Comparison of ENCODE assay signal across 28 cellular contexts in the genomic region with DNA sequence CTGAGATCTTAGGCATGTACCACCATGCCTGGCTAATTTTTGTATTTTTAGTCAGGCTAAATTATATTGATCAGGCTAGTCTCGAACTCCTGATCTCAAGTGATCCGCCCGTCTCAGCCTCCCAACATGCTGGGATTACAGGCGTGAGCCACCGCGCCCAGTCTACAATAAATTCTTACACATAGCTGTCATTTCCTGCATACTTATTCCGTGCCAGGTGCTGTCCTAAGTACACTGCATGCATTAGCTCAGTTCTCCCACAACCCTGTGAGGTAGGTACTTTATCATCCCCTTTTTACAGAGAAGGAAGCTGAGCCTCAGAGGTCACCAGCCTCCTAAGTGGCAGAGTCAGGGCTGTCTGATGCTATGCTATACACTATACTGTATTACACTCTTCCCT. TPM values are rescaled to one million over a fixed set of nuclear protein-coding genes. Genes with fewer than 3 reads are reported as not detected.
A peak's percentile ranks its signal among the peaks of the same experiment; 100 is the strongest.
DNase-seq lines count a peak whose midpoint lies in the region; ATAC-seq, FAIRE-seq and TF ChIP-seq lines count a peak whose summit lies in the region.
"Had no signal": no experiment of that assay in that cellular context is flagged by ENCODE, and none has a peak within 500 bp of the region (broad histone marks: within the 10 kb centered on the region; RNA-seq: fewer than 3 reads in every experiment).

No MANE protein-coding gene starts in this region.

- H3K27ac ChIP-seq in astrocyte (ENCODE audit: low read depth, low read length), result no peak overlapping the region
- peak overlapping the region; percentile 8 for H3K27ac ChIP-seq in keratinocyte (ENCODE audit: control insufficient read depth, insufficient read depth, low read length)
- H3K27ac ChIP-seq in aorta (ENCODE audit: low read depth in 1 of 2, low read length in 2 of 2), result no peak overlapping the region
- H3K27ac ChIP-seq: esophagus muscularis mucosa, prostate gland, thoracic aorta, WERI-Rb-1 had no signal

- intact Hi-C loops in aorta (cut with DNase I), result no loop called here

- H3K36me3 ChIP-seq in astrocyte (ENCODE audit: insufficient read depth, low read length) (no peaks in the 10 kb centered on the region), keratinocyte (ENCODE audit: control insufficient read depth in 2 of 2, extremely low read depth in 1 of 2, insufficient read depth in 2 of 2, low read length in 2 of 2) (no peaks in the 10 kb centered on the region), aorta (ENCODE audit: control insufficient read depth in 1 of 2, insufficient read depth in 2 of 2, low read length in 1 of 2) (no peaks in the 10 kb centered on the region)
- H3K36me3 ChIP-seq: esophagus muscularis mucosa, prostate gland, thoracic aorta, WERI-Rb-1 had no signal

- H3K4me1 Mint-ChIP-seq in stimulated activated naive CD8-positive, alpha-beta T cell treated with anti-CD3 and anti-CD28 coated beads, Interleukin-15, amount 100 ng/mL, for 72 hours, result no peaks in the 10 kb centered on the region
- peaks cover 3% of the 10 kb centered on the region for H3K4me1 Mint-ChIP-seq in astrocyte (ENCODE audit: low read depth, unreplicated experiment)
- H3K4me1 Mint-ChIP-seq: CD4-positive, alpha-beta memory T cell; naive thymus-derived CD4-positive, alpha-beta T cell had no signal

- no peaks in the 10 kb centered on the region for H4K20me1 ChIP-seq in astrocyte (ENCODE audit: insufficient read depth, low read length)
- no peaks in the 10 kb centered on the region for H4K20me1 ChIP-seq in keratinocyte (ENCODE audit: control insufficient read depth, extremely low read depth, insufficient read depth, low read length)

- H3K79me2 ChIP-seq in astrocyte (ENCODE audit: insufficient read depth, low read length) (no peaks in the 10 kb centered on the region), keratinocyte (ENCODE audit: control insufficient read depth, insufficient read depth, low read length) (no peaks in the 10 kb centered on the region)

- no peaks in the 10 kb centered on the region for H3K27me3 Mint-ChIP-seq in stimulated activated naive CD8-positive, alpha-beta T cell treated with anti-CD3 and anti-CD28 coated beads, Interleukin-15, amount 100 ng/mL, for 72 hours
- H3K27me3 Mint-ChIP-seq in astrocyte (ENCODE audit: low read depth, unreplicated experiment), result peaks cover 2% of the 10 kb centered on the region
- H3K27me3 Mint-ChIP-seq: effector memory CD8-positive, alpha-beta T cell had no signal

- dilution Hi-C loops in keratinocyte (cut with MboI; ENCODE audit: extremely low pct_ligation_motif_present, low sequenced_read_pairs), result no loop called here

- H3K9ac ChIP-seq in astrocyte (ENCODE audit: low read length) (no peak overlapping the region), keratinocyte (ENCODE audit: control insufficient read depth, extremely low read depth, insufficient read depth, low read length) (no peak overlapping the region)

- H3K9me3 ChIP-seq in astrocyte (ENCODE audit: insufficient read depth, low read depth, low read length), result no peaks in the 10 kb centered on the region
- H3K9me3 ChIP-seq in keratinocyte (ENCODE audit: control insufficient read depth, low read depth, low read length), result no peaks in the 10 kb centered on the region
- no peaks in the 10 kb centered on the region for H3K9me3 ChIP-seq in aorta (ENCODE audit: control insufficient read depth, low read length)
- H3K9me3 ChIP-seq: esophagus muscularis mucosa, prostate gland, thoracic aorta had no signal

- no peak for ATAC-seq in stimulated activated naive CD8-positive, alpha-beta T cell treated with anti-CD3 and anti-CD28 coated beads, Interleukin-15, amount 100 ng/mL, for 72 hours
- ATAC-seq in stimulated activated naive CD8-positive, alpha-beta T cell treated with anti-CD3 and anti-CD28 coated beads, Interleukin-15, Interleukin-2, amounts not matched to agents 100 U/mL and 50 U/mL, for 24 hours, result no peak
- no peak for ATAC-seq in aorta (ENCODE audit: low FRiP score)
- ATAC-seq in GM19463 (IDR thresholded peaks at IDR 0.05; ENCODE audit: unreplicated experiment), result no peak
- ATAC-seq: effector memory CD8-positive, alpha-beta T cell; left lobe of liver; naive thymus-derived CD4-positive, alpha-beta T cell had no signal

- 76 to 80% methylated on average over 7 of the region's 7 CpGs for WGBS in aorta, 2 donors

- H2AFZ ChIP-seq in astrocyte (ENCODE audit: low read depth, low read length) (no peak overlapping the region), keratinocyte (ENCODE audit: control insufficient read depth, low read length) (peak overlapping the region; percentile 6)

- H3K27ac Mint-ChIP-seq in stimulated activated naive CD8-positive, alpha-beta T cell treated with anti-CD3 and anti-CD28 coated beads, Interleukin-15, amount 100 ng/mL, for 72 hours, result peak overlapping the region; percentile 63 to 69
- no peak overlapping the region for H3K27ac Mint-ChIP-seq in astrocyte (ENCODE audit: unreplicated experiment)
- H3K27ac Mint-ChIP-seq: activated T-cell treated with anti-CD3 and anti-CD28 coated beads, Interleukin-2, amount 50 U/mL, for 24 hours; effector memory CD8-positive, alpha-beta T cell; naive thymus-derived CD4-positive, alpha-beta T cell; T-helper 2 cell treated with Interferon-gamma antibody and Interleukin-4, amounts not matched to agents 5 μg/mL and 100 μg/mL, for 36 hours had no signal

- H3K27me3 ChIP-seq in astrocyte (ENCODE audit: insufficient read depth, low read length) (no peaks in the 10 kb centered on the region), keratinocyte (ENCODE audit: control insufficient read depth, extremely low read depth, insufficient read depth, low read length) (no peaks in the 10 kb centered on the region), aorta (ENCODE audit: control insufficient read depth in 1 of 2, insufficient read depth in 2 of 2, low read length in 1 of 2) (no peaks in the 10 kb centered on the region)

- no peak overlapping the region for H3K4me3 Mint-ChIP-seq in stimulated activated naive CD8-positive, alpha-beta T cell treated with anti-CD3 and anti-CD28 coated beads, Interleukin-15, amount 100 ng/mL, for 72 hours
- no peak overlapping the region for H3K4me3 Mint-ChIP-seq in astrocyte (ENCODE audit: unreplicated experiment)
- H3K4me3 Mint-ChIP-seq: activated T-cell treated with anti-CD3 and anti-CD28 coated beads, Interleukin-2, amount 50 U/mL, for 24 hours; CD4-positive, alpha-beta memory T cell; effector memory CD8-positive, alpha-beta T cell; naive thymus-derived CD4-positive, alpha-beta T cell; T-helper 2 cell treated with Interferon-gamma antibody and Interleukin-4, amounts not matched to agents 5 μg/mL and 100 μg/mL, for 36 hours had no signal

- no peaks in the 10 kb centered on the region for H3K9me1 ChIP-seq in keratinocyte (ENCODE audit: control insufficient read depth, extremely low read depth, insufficient read depth, low read length)

- H3K4me3 ChIP-seq in astrocyte (ENCODE audit: insufficient read depth, low read depth, low read length), result no peak overlapping the region
- H3K4me3 ChIP-seq in keratinocyte (ENCODE audit: control insufficient read depth in 2 of 3, extremely low read depth in 1 of 3, insufficient read depth in 2 of 3, low read depth in 1 of 3, low read length in 3 of 3), result no peak overlapping the region
- H3K4me3 ChIP-seq in aorta (ENCODE audit: low read length in 2 of 2), result no peak overlapping the region
- H3K4me3 ChIP-seq: esophagus muscularis mucosa, prostate gland, thoracic aorta had no signal

- DNase-seq in stimulated activated naive CD8-positive, alpha-beta T cell treated with anti-CD3 and anti-CD28 coated beads, Interleukin-15, amount 100 ng/mL, for 72 hours, result no peak
- no peak for DNase-seq in stimulated activated naive CD8-positive, alpha-beta T cell treated with anti-CD3 and anti-CD28 coated beads, Interleukin-15, Interleukin-2, amounts not matched to agents 100 U/mL and 50 U/mL, for 24 hours
- DNase-seq in astrocyte (ENCODE audit: low read depth), result peak; percentile 32
- no peak for DNase-seq in keratinocyte (ENCODE audit: low read depth, low spot score)
- no peak for DNase-seq in ureter (ENCODE audit: low spot score)
- no peak for DNase-seq in GM20000 (ENCODE audit: low spot score)
- no peak for DNase-seq in aorta
- DNase-seq: activated CD4-positive, alpha-beta T cell treated with anti-CD3 and anti-CD28 coated beads for 48 hours; activated naive CD4-positive, alpha-beta T cell treated with Interleukin-2 at 50 U/mL for 16 hours; activated T-cell treated with anti-CD3 and anti-CD28 coated beads, Interleukin-2, amount 50 U/mL, for 24 hours; CD4-positive, alpha-beta memory T cell; effector memory CD8-positive, alpha-beta T cell; MM.1S; naive thymus-derived CD4-positive, alpha-beta T cell; NCI-H1417 treated with DMSO at 0.1 percent for 48 hours; nucleus accumbens; stimulated activated naive CD4-positive, alpha-beta T cell treated with Interleukin-2 at 50 U/mL for 16 hours; WERI-Rb-1 had no signal

- H3K4me1 ChIP-seq in astrocyte (ENCODE audit: insufficient read depth, low read length) (peaks cover 6% of the 10 kb centered on the region), keratinocyte (ENCODE audit: control insufficient read depth, extremely low read depth, insufficient read depth, low read length) (peaks cover 3% of the 10 kb centered on the region), aorta (ENCODE audit: control insufficient read depth in 1 of 2, insufficient read depth in 2 of 2, low read length in 2 of 2) (no peaks in the 10 kb centered on the region)
- H3K4me1 ChIP-seq: esophagus muscularis mucosa, prostate gland had no signal

- H3K36me3 Mint-ChIP-seq in astrocyte (ENCODE audit: low read depth, unreplicated experiment), result no peaks in the 10 kb centered on the region
- H3K36me3 Mint-ChIP-seq: CD4-positive, alpha-beta memory T cell; naive thymus-derived CD4-positive, alpha-beta T cell had no signal

- no peaks in the 10 kb centered on the region for H3K9me3 Mint-ChIP-seq in stimulated activated naive CD8-positive, alpha-beta T cell treated with anti-CD3 and anti-CD28 coated beads, Interleukin-15, amount 100 ng/mL, for 72 hours
- no peaks in the 10 kb centered on the region for H3K9me3 Mint-ChIP-seq in astrocyte (ENCODE audit: unreplicated experiment)
- H3K9me3 Mint-ChIP-seq: activated T-cell treated with anti-CD3 and anti-CD28 coated beads, Interleukin-2, amount 50 U/mL, for 24 hours; CD4-positive, alpha-beta memory T cell; effector memory CD8-positive, alpha-beta T cell; naive thymus-derived CD4-positive, alpha-beta T cell; T-helper 2 cell treated with Interferon-gamma antibody and Interleukin-4, amounts not matched to agents 5 μg/mL and 100 μg/mL, for 36 hours had no signal

- H3K4me2 ChIP-seq in astrocyte (ENCODE audit: low read length) (no peak overlapping the region), keratinocyte (ENCODE audit: control insufficient read depth, extremely low read depth, insufficient read depth, low read depth, low read length) (no peak overlapping the region)

- FAIRE-seq in astrocyte (lab: Jason Lieb, UNC) (no peak), keratinocyte (lab: Jason Lieb, UNC) (peak; percentile 73)
- FAIRE-seq: A204.1, colon, frontal cortex, H54 had no signal

- TF ChIP-seq CTCF in astrocyte (IDR thresholded peaks at IDR 0.05; ENCODE audit: insufficient read depth, low read depth, low read length) (no peak), keratinocyte (optimal IDR thresholded peaks at IDR 0.05 in 1 of 3, IDR thresholded peaks at IDR 0.05 in 1 of 3, conservative IDR thresholded peaks at IDR 0.05 in 1 of 3; ENCODE audit: extremely low read depth in 1 of 3, insufficient read depth in 2 of 3, low read length in 3 of 3) (no peak), GM20000 (IDR thresholded peaks at IDR 0.05; ENCODE audit: extremely low read depth, missing control alignments) (no peak)

RNA-seq across cellular contexts. Expression of a gene that starts 7.2 kb away (rescaled TPM):
- 11.4 and 12.6 TPM in 2 replicates for total RNA-seq in astrocyte
- 5.0 to 6.8 TPM (median 6.6 TPM) in 3 replicates for polyA plus RNA-seq in keratinocyte
- polyA plus RNA-seq in keratinocyte (2011; ENCODE audit: low read depth), result 4.0 TPM
- 4.6 and 7.5 TPM in 2 replicates for polyA plus RNA-seq in keratinocyte (2011; cell fraction: cytosol; rRNA removed)
- 11.2 and 13.1 TPM in 2 replicates for polyA plus RNA-seq in keratinocyte (2011; cell fraction: nucleus; rRNA removed)
- polyA plus RNA-seq in keratinocyte (2012; ENCODE audit: low replicate concordance), result 4.1 and 6.7 TPM in 2 replicates
- 5.1 to 6.7 TPM (median 6.6 TPM) in 3 replicates for polyA minus RNA-seq in keratinocyte
- 10.4 TPM for polyA minus RNA-seq in keratinocyte (2011; cell fraction: cytosol; rRNA and poly(A)+ RNA removed)
- polyA minus RNA-seq in keratinocyte (2011; cell fraction: nucleus; rRNA and poly(A)+ RNA removed), result 5.9 and 7.0 TPM in 2 replicates
- 18.4 TPM for total RNA-seq in ureter
- total RNA-seq in aorta, result 1 to 10 TPM; 1.1 to 1.9 TPM
- 1 to 10 TPM in 1 of 2 donors, under 1 TPM in 1; 0.33 to 5.0 TPM for polyA plus RNA-seq in aorta

RNA-seq across cellular contexts. Expression of a gene that starts 9.1 kb away (rescaled TPM):
- total RNA-seq in astrocyte (6.1 and 6.6 TPM in 2 replicates), ureter (14.9 TPM), aorta (1 to 10 TPM; 7.9 to 8.9 TPM)
- polyA plus RNA-seq in keratinocyte (4.9 to 6.2 TPM (median 5.8 TPM) in 3 replicates), aorta (10 to 100 TPM in 1 of 2 donors, 1 to 10 TPM in 1; 3.8 to 10.6 TPM)
- 6.2 TPM for polyA plus RNA-seq in keratinocyte (2011; ENCODE audit: low read depth)
- polyA plus RNA-seq in keratinocyte (2011; cell fraction: cytosol; rRNA removed), result 3.0 and 3.2 TPM in 2 replicates
- polyA plus RNA-seq in keratinocyte (2011; cell fraction: nucleus; rRNA removed), result 8.6 and 12.5 TPM in 2 replicates
- polyA plus RNA-seq in keratinocyte (2012; ENCODE audit: low replicate concordance), result 4.0 and 5.2 TPM in 2 replicates
- 3.1 to 10.4 TPM (median 4.8 TPM) in 3 replicates for polyA minus RNA-seq in keratinocyte
- polyA minus RNA-seq in keratinocyte (2011; cell fraction: cytosol; rRNA and poly(A)+ RNA removed), result 4.2 TPM
- 6.6 and 9.1 TPM in 2 replicates for polyA minus RNA-seq in keratinocyte (2011; cell fraction: nucleus; rRNA and poly(A)+ RNA removed)
